1 cellular context compared by ENCODE assay signal in the genomic region with DNA sequence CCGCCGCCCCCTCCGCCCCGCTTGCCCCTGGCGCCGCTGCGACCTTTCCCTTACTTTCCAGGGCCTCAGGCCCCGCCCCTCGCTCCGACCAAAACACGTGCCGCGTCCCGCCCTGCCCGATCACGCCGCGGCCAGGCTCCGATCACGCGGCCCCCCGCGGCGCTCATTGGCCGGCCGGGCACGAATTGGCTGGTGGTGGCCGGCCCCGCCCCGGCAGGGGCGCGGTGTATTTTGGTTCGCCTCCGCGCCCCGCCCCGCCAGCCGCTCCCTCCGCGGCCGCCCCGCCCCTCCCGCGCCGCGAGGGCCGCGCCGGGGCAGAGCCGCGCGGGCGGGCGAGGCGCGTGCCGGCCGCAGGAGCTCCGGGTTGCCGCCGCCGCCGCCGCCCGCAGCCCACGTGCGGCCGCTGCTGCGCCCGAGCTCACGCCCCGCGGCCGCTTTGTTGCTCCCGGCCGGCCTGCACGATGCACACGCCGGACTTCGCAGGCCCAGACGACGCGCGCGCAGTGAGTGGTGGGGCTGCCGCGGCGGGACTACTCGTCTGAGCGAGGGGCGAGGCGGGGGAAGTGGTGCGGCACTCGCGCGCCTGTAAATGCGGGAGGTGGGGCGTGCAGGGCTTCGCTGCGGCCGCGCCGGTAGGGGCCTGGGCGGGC.
TF ChIP-seq lines count a peak whose summit lies in the region.

Gene KLF11 (plus strand): TSS at position 295 of the 650 bp plus-strand sequence. CDS start 167 bp downstream, at position 462.

TF ChIP-seq in HepG2, 621 proteins besides CTCF, POLR2A, EP300 and RAD21 (continued from another document and continues in another):
- TF ChIP-seq, protein P1, sequence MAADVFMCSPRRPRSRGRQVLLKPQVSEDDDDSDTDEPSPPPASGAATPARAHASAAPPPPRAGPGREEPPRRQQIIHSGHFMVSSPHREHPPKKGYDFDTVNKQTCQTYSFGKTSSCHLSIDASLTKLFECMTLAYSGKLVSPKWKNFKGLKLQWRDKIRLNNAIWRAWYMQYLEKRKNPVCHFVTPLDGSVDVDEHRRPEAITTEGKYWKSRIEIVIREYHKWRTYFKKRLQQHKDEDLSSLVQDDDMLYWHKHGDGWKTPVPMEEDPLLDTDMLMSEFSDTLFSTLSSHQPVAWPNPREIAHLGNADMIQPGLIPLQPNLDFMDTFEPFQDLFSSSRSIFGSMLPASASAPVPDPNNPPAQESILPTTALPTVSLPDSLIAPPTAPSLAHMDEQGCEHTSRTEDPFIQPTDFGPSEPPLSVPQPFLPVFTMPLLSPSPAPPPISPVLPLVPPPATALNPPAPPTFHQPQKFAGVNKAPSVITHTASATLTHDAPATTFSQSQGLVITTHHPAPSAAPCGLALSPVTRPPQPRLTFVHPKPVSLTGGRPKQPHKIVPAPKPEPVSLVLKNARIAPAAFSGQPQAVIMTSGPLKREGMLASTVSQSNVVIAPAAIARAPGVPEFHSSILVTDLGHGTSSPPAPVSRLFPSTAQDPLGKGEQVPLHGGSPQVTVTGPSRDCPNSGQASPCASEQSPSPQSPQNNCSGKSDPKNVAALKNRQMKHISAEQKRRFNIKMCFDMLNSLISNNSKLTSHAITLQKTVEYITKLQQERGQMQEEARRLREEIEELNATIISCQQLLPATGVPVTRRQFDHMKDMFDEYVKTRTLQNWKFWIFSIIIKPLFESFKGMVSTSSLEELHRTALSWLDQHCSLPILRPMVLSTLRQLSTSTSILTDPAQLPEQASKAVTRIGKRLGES (CRISPR knock-in tag; IDR thresholded peaks at IDR 0.05; ENCODE audit: borderline replicate concordance), result peak; percentile 100
- TF ChIP-seq RELA (CRISPR knock-in tag; IDR thresholded peaks at IDR 0.05) (0 out of 2 replicates have a peak, but pooled peaks have one; percentile 78), ZNF883 (CRISPR knock-in tag; IDR thresholded peaks at IDR 0.05; ENCODE audit: not compliant biosample characterization) (peak; percentile 97), ZNF747 (CRISPR knock-in tag; IDR thresholded peaks at IDR 0.05; ENCODE audit: borderline replicate concordance) (peak; percentile 95; the same call in 1 of the 2 replicates), KAT7 (CRISPR knock-in tag; IDR thresholded peaks at IDR 0.05; ENCODE audit: borderline replicate concordance) (0 out of 2 replicates have a peak, but pooled peaks have one; percentile 55), TOE1 (CRISPR knock-in tag; IDR thresholded peaks at IDR 0.05) (0 out of 2 replicates have a peak, but pooled peaks have one; percentile 82), ZFP1 (CRISPR knock-in tag; IDR thresholded peaks at IDR 0.05) (no peak; the same call in 1 of the 2 replicates), SYNCRIP (IDR thresholded peaks at IDR 0.05; ENCODE audit: insufficient read depth, low read depth, low read length) (no peak), ZNF292 (CRISPR knock-in tag; IDR thresholded peaks at IDR 0.05; ENCODE audit: borderline replicate concordance, low read depth) (no peak), ZNF3 (CRISPR knock-in tag; IDR thresholded peaks at IDR 0.05) (no peak), ZBTB3 (CRISPR knock-in tag; IDR thresholded peaks at IDR 0.05; ENCODE audit: borderline replicate concordance, low read depth) (no peak; the same call in 1 of the 2 replicates), ZNF235 (CRISPR knock-in tag; IDR thresholded peaks at IDR 0.05; ENCODE audit: borderline replicate concordance) (peak; percentile 94), CSRNP1 (CRISPR knock-in tag; IDR thresholded peaks at IDR 0.05) (peak; percentile 86; the same call in 1 of the 2 replicates), ZNF563 (CRISPR knock-in tag; IDR thresholded peaks at IDR 0.05) (peak; percentile 98), NFE2L2 (IDR thresholded peaks at IDR 0.05; ENCODE audit: low read length) (no peak), REPIN1 (CRISPR knock-in tag; IDR thresholded peaks at IDR 0.05; ENCODE audit: borderline replicate concordance, low read depth) (peak; percentile 39; the same call in 1 of the 2 replicates), ZNF12 (CRISPR knock-in tag; IDR thresholded peaks at IDR 0.05) (peak; percentile 28; the same call in 1 of the 2 replicates), TP53 (CRISPR knock-in tag; conservative IDR thresholded peaks at IDR 0.05) (peak; percentile 25; the same call in 1 of the 2 replicates), ZNF430 (CRISPR knock-in tag; IDR thresholded peaks at IDR 0.05) (peak; percentile 95), ZNF160 (CRISPR knock-in tag; IDR thresholded peaks at IDR 0.05) (peak; percentile 89), ZNF138 (CRISPR knock-in tag; IDR thresholded peaks at IDR 0.05; ENCODE audit: low read depth) (peak; percentile 97), ZNF317 (CRISPR knock-in tag; IDR thresholded peaks at IDR 0.05) (no peak), ZUFSP (CRISPR knock-in tag; IDR thresholded peaks at IDR 0.05; ENCODE audit: borderline replicate concordance) (no peak), NAIF1 (CRISPR knock-in tag; IDR thresholded peaks at IDR 0.05; ENCODE audit: borderline replicate concordance) (peak; percentile 85; the same call in 1 of the 2 replicates), ZNF331 (CRISPR knock-in tag; IDR thresholded peaks at IDR 0.05) (peak; percentile 84), ARNT (IDR thresholded peaks at IDR 0.05) (no peak), CHD4 (IDR thresholded peaks at IDR 0.05; ENCODE audit: borderline replicate concordance, low read length) (no peak), BHLHE40 (IDR thresholded peaks at IDR 0.05; ENCODE audit: low read length) (peak; percentile 97), ZNF121 (CRISPR knock-in tag; IDR thresholded peaks at IDR 0.05) (peak; percentile 34; the same call in 1 of the 2 replicates), FOXP1 (IDR thresholded peaks at IDR 0.05) (no peak), FOXP1 (CRISPR knock-in tag; IDR thresholded peaks at IDR 0.05) (no peak), ZNF674 (CRISPR knock-in tag; IDR thresholded peaks at IDR 0.05; ENCODE audit: low read depth) (no peak; the same call in 1 of the 2 replicates), ZNF713 (CRISPR knock-in tag; IDR thresholded peaks at IDR 0.05) (no peak), ZSCAN30 (CRISPR knock-in tag; IDR thresholded peaks at IDR 0.05) (peak; percentile 90; the same call in 1 of the 2 replicates), ZNF232 (CRISPR knock-in tag; IDR thresholded peaks at IDR 0.05; ENCODE audit: borderline replicate concordance) (peak; percentile 99), FOXA3 (CRISPR knock-in tag; IDR thresholded peaks at IDR 0.05) (peak; percentile 60), HHEX (CRISPR knock-in tag; IDR thresholded peaks at IDR 0.05) (no peak), SP5 (CRISPR knock-in tag; IDR thresholded peaks at IDR 0.05; ENCODE audit: borderline replicate concordance, low read depth) (peak; percentile 86), EHMT2 (IDR thresholded peaks at IDR 0.05; ENCODE audit: borderline replicate concordance, low read depth, low read length) (no peak), ZNF124 (CRISPR knock-in tag; IDR thresholded peaks at IDR 0.05) (0 out of 2 replicates have a peak, but pooled peaks have one; percentile 76), SMC3 (IDR thresholded peaks at IDR 0.05; ENCODE audit: low read length) (no peak), SNRNP70 (IDR thresholded peaks at IDR 0.05; ENCODE audit: low read depth, low read length) (no peak), ZBTB40 (IDR thresholded peaks at IDR 0.05) (no peak), ZBTB40 (CRISPR knock-in tag; IDR thresholded peaks at IDR 0.05) (peak; percentile 88), HIC2 (CRISPR knock-in tag; IDR thresholded peaks at IDR 0.05; ENCODE audit: low read depth) (peak; percentile 24; the same call in 1 of the 2 replicates), RFXAP (CRISPR knock-in tag; IDR thresholded peaks at IDR 0.05; ENCODE audit: borderline replicate concordance) (peak; percentile 95), ZNF431 (CRISPR knock-in tag; IDR thresholded peaks at IDR 0.05; ENCODE audit: borderline replicate concordance, low read depth) (peak; percentile 93), ZNF572 (CRISPR knock-in tag; IDR thresholded peaks at IDR 0.05) (no peak)
- TF ChIP-seq, protein P2, sequence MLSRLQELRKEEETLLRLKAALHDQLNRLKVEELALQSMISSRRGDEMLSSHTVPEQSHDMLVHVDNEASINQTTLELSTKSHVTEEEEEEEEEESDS (CRISPR knock-in tag; IDR thresholded peaks at IDR 0.05; ENCODE audit: borderline replicate concordance), result peak; percentile 68; the same call in 1 of the 2 replicates
